ENCODE assay signal across 5 cellular contexts in genomic region chr4:136784326-136784725, GRCh38.
"Had no signal": no experiment of that assay in that cellular context is flagged by ENCODE, and none has a peak within 500 bp of the region (broad histone marks: within the 10 kb centered on the region; RNA-seq: fewer than 3 reads in every experiment).

No MANE protein-coding gene starts in this region.

- H3K27ac Mint-ChIP-seq: GM23338, H9, IgD-negative memory B cell had no signal

- H3K27me3 Mint-ChIP-seq: IgD-negative memory B cell had no signal

- H3K4me3 Mint-ChIP-seq: GM23338, H9, IgD-negative memory B cell had no signal

- DNase-seq: H9, HCEC 1CT, KBM-7 had no signal

- ATAC-seq: GM23338 had no signal

- H3K4me3 ChIP-seq: GM23338 had no signal

- H3K36me3 Mint-ChIP-seq: IgD-negative memory B cell had no signal
